23 cellular contexts compared by ENCODE assay signal in the genomic region with DNA sequence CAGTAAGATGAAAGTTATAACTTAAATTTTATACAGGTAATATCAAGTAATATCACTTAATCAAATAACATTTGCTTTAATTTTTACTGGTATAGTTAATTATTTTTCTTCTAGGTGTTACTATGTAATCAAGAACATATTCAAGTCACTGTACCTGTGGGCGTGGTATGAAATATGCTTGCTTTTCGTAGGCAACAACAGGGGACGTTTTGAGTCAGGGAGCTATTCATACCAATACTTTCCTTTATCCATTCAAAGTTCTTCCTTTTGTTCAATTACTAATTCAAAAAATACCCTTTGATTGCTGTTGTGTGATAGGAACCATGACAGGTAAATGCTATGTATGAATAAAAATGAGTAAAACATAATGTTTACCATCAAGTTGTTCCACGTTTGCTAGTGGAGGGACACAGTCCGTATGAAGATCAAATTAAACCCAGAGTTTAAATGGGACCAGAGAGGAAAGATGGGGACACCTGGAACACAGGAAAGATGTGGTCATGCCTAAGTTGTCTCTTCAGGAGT.
DNase-seq lines count a peak whose midpoint lies in the region; ATAC-seq and TF ChIP-seq lines count a peak whose summit lies in the region.
"Had no signal": no experiment of that assay in that cellular context is flagged by ENCODE, and none has a peak within 500 bp of the region (broad histone marks: within the 10 kb centered on the region; RNA-seq: fewer than 3 reads in every experiment).

No MANE protein-coding gene starts in this region.

- H4K8ac ChIP-seq in mesenchymal stem cell (ENCODE audit: low read length) = no peak overlapping the region

- H3K27ac Mint-ChIP-seq in activated CD8-positive, alpha-beta T cell treated with anti-CD3 and anti-CD28 coated beads for 36 hours = no peak overlapping the region
- H3K27ac Mint-ChIP-seq in activated CD8-positive, alpha-beta T cell treated with anti-CD3 and anti-CD28 coated beads, Interleukin-2, amount 10 ng/mL, durations not matched to agents 7 days and 5 days = no peak overlapping the region
- H3K27ac Mint-ChIP-seq: B cell; CD4-positive, CD25-positive, alpha-beta regulatory T cell had no signal

- no peak overlapping the region for H3K4ac ChIP-seq in mesenchymal stem cell (ENCODE audit: low read depth in 1 of 2, low read length in 2 of 2)

- no peaks in the 10 kb centered on the region for H3K4me1 ChIP-seq in mesenchymal stem cell (ENCODE audit: control insufficient read depth, insufficient read depth, low read depth, low read length)
- H3K4me1 ChIP-seq: A549, HAP-1 had no signal

- no peaks in the 10 kb centered on the region for H3K9me3 ChIP-seq in mesenchymal stem cell (ENCODE audit: control insufficient read depth, low read length)
- H3K9me3 ChIP-seq: A549, HAP-1 had no signal

- H3K27me3 Mint-ChIP-seq in activated CD8-positive, alpha-beta T cell treated with anti-CD3 and anti-CD28 coated beads for 36 hours = no peaks in the 10 kb centered on the region
- no peaks in the 10 kb centered on the region for H3K27me3 Mint-ChIP-seq in activated CD8-positive, alpha-beta T cell treated with anti-CD3 and anti-CD28 coated beads, Interleukin-2, amount 10 ng/mL, durations not matched to agents 7 days and 5 days (ENCODE audit: low read depth)
- H3K27me3 Mint-ChIP-seq: B cell had no signal

- no peak overlapping the region for H3K18ac ChIP-seq in mesenchymal stem cell (ENCODE audit: low read depth in 1 of 2, low read length in 2 of 2)

- H3K4me2 ChIP-seq in mesenchymal stem cell (ENCODE audit: low read length, poor library complexity, severe bottlenecking) = no peak overlapping the region
- H3K4me2 ChIP-seq: A549, KMS-11 had no signal

- 100% methylated on average over 5 of the region's 5 CpGs for WGBS in mesenchymal stem cell

- H3K9me3 Mint-ChIP-seq in activated CD8-positive, alpha-beta T cell treated with anti-CD3 and anti-CD28 coated beads for 36 hours = peaks cover 2% of the 10 kb centered on the region
- no peaks in the 10 kb centered on the region for H3K9me3 Mint-ChIP-seq in activated CD8-positive, alpha-beta T cell treated with anti-CD3 and anti-CD28 coated beads, Interleukin-2, amount 10 ng/mL, durations not matched to agents 7 days and 5 days (ENCODE audit: insufficient read depth)

- H2BK5ac ChIP-seq in mesenchymal stem cell (ENCODE audit: low read depth, low read length, poor library complexity, severe bottlenecking) = no peak overlapping the region

- H3K4me1 Mint-ChIP-seq in activated CD8-positive, alpha-beta T cell treated with anti-CD3 and anti-CD28 coated beads for 36 hours (ENCODE audit: low read depth) = peaks cover 16% of the 10 kb centered on the region
- H3K4me1 Mint-ChIP-seq in activated CD8-positive, alpha-beta T cell treated with anti-CD3 and anti-CD28 coated beads, Interleukin-2, amount 10 ng/mL, durations not matched to agents 7 days and 5 days (ENCODE audit: low read depth) = peaks cover 6% of the 10 kb centered on the region

- H4K91ac ChIP-seq in mesenchymal stem cell (ENCODE audit: low read length) = no peak overlapping the region

- peak; percentile 24 for ATAC-seq in activated CD8-positive, alpha-beta T cell treated with anti-CD3 and anti-CD28 coated beads for 36 hours
- no peak for ATAC-seq in activated CD8-positive, alpha-beta T cell treated with anti-CD3 and anti-CD28 coated beads, Interleukin-2, amount 10 ng/mL, durations not matched to agents 7 days and 5 days
- peak; percentile 48 for ATAC-seq in GM19351 (IDR thresholded peaks at IDR 0.05; ENCODE audit: unreplicated experiment)
- no peak for ATAC-seq in HG02852 (IDR thresholded peaks at IDR 0.05; ENCODE audit: unreplicated experiment)
- ATAC-seq: A549, Panc1 had no signal

- intact Hi-C loops in activated CD8-positive, alpha-beta T cell treated with anti-CD3 and anti-CD28 coated beads for 36 hours (cut with micrococcal nuclease) = no loop called here

- H2BK120ac ChIP-seq in mesenchymal stem cell (ENCODE audit: low read depth, low read length) = no peak overlapping the region

- peak overlapping the region in 1 of 2 experiments; percentile 63 for H3K23ac ChIP-seq in mesenchymal stem cell (ENCODE audit: low read length in 2 of 2)

- no peaks in the 10 kb centered on the region for H3K79me1 ChIP-seq in mesenchymal stem cell (replicated peaks; ENCODE audit: low read length, poor library complexity, severe bottlenecking)

- H3K36me3 ChIP-seq in mesenchymal stem cell (ENCODE audit: control insufficient read depth in 1 of 2, insufficient read depth in 2 of 2, low read depth in 1 of 2, low read length in 2 of 2) = no peaks in the 10 kb centered on the region
- H3K36me3 ChIP-seq: HAP-1 had no signal

- no peak overlapping the region for H2BK15ac ChIP-seq in mesenchymal stem cell (ENCODE audit: low read depth, poor library complexity, severe bottlenecking)

- H2AFZ ChIP-seq in mesenchymal stem cell (ENCODE audit: low read depth, low read length) = peak overlapping the region; percentile 19
- H2AFZ ChIP-seq: GM23248 had no signal

- H3K27me3 ChIP-seq in mesenchymal stem cell (ENCODE audit: control insufficient read depth in 1 of 2, insufficient read depth in 1 of 2, low read length in 2 of 2) = no peaks in the 10 kb centered on the region

- DNase-seq in activated CD8-positive, alpha-beta T cell treated with anti-CD3 and anti-CD28 coated beads for 36 hours = peak; percentile 8
- DNase-seq in activated CD8-positive, alpha-beta T cell treated with anti-CD3 and anti-CD28 coated beads, Interleukin-2, amount 10 ng/mL, durations not matched to agents 7 days and 5 days = no peak
- DNase-seq in stimulated activated CD4-positive, alpha-beta T cell treated with anti-CD3 and anti-CD28 coated beads, Interleukin-1b, Interleukin-23, amount 100 ng/mL, for 48 hours = peak; percentile 29
- no peak for DNase-seq in stimulated activated CD4-positive, alpha-beta T cell treated with anti-CD3 and anti-CD28 coated beads, Interleukin-12 subunit alpha, Interleukin-12 subunit beta, amount 100 ng/mL, for 4 hours
- DNase-seq in mesenchymal stem cell (no peak), NCI-H446 treated with DMSO at 0.1 percent for 48 hours (lab: John Stamatoyannopoulos, UW) (no peak)
- DNase-seq: DMS79; GM23248; IMR-90; NCI-H1105 treated with DMSO at 0.1 percent for 48 hours; NCI-H2029 treated with DMSO at 0.1 percent for 48 hours; NCI-H226; NCI-H774; NK-92 treated with Interleukin-12 subunit alpha and Interleukin-12 subunit beta, amount 100 ng/mL, for 24 hours; SIG-M5 had no signal

- no peak overlapping the region for H3K4me3 Mint-ChIP-seq in activated CD8-positive, alpha-beta T cell treated with anti-CD3 and anti-CD28 coated beads for 36 hours
- no peak overlapping the region for H3K4me3 Mint-ChIP-seq in activated CD8-positive, alpha-beta T cell treated with anti-CD3 and anti-CD28 coated beads, Interleukin-2, amount 10 ng/mL, durations not matched to agents 7 days and 5 days
- H3K4me3 Mint-ChIP-seq: B cell; CD4-positive, CD25-positive, alpha-beta regulatory T cell had no signal

- no peak overlapping the region for H3K4me3 ChIP-seq in mesenchymal stem cell (ENCODE audit: insufficient read depth in 1 of 2, low read depth in 1 of 2, low read length in 2 of 2)
- H3K4me3 ChIP-seq: A549, GM23248, HAP-1 had no signal

- H3K9ac ChIP-seq in mesenchymal stem cell (ENCODE audit: low read length) = no peak overlapping the region
- H3K9ac ChIP-seq: GM23248, KMS-11 had no signal

- POLR2A ChIA-PET in activated CD8-positive, alpha-beta T cell treated with anti-CD3 and anti-CD28 coated beads for 36 hours (lab: Charles Lee) = no interaction called here
- POLR2A ChIA-PET in activated CD8-positive, alpha-beta T cell treated with anti-CD3 and anti-CD28 coated beads, Interleukin-2, amount 10 ng/mL, durations not matched to agents 7 days and 5 days (lab: Charles Lee) = no interaction called here

- H2BK12ac ChIP-seq in mesenchymal stem cell (ENCODE audit: low read length in 2 of 2) = no peak overlapping the region

- CTCF ChIA-PET in activated CD8-positive, alpha-beta T cell treated with anti-CD3 and anti-CD28 coated beads for 36 hours (lab: Charles Lee) = no interaction called here
- CTCF ChIA-PET in activated CD8-positive, alpha-beta T cell treated with anti-CD3 and anti-CD28 coated beads, Interleukin-2, amount 10 ng/mL, durations not matched to agents 7 days and 5 days (lab: Charles Lee) = no interaction called here

- no peak overlapping the region for H3K27ac ChIP-seq in mesenchymal stem cell (ENCODE audit: low read length, poor library complexity, severe bottlenecking)
- H3K27ac ChIP-seq: A549, GM23248, KMS-11 had no signal

- no peaks in the 10 kb centered on the region for H3K36me3 Mint-ChIP-seq in activated CD8-positive, alpha-beta T cell treated with anti-CD3 and anti-CD28 coated beads for 36 hours (ENCODE audit: low read depth)
- H3K36me3 Mint-ChIP-seq in activated CD8-positive, alpha-beta T cell treated with anti-CD3 and anti-CD28 coated beads, Interleukin-2, amount 10 ng/mL, durations not matched to agents 7 days and 5 days (ENCODE audit: low read depth) = no peaks in the 10 kb centered on the region
- H3K36me3 Mint-ChIP-seq: CD4-positive, CD25-positive, alpha-beta regulatory T cell had no signal

- H2AK5ac ChIP-seq in mesenchymal stem cell (ENCODE audit: low read length, severe bottlenecking) = no peak overlapping the region

- no peak overlapping the region for H3K14ac ChIP-seq in mesenchymal stem cell (ENCODE audit: low read length in 2 of 2)

- TF ChIP-seq CTCF in activated CD8-positive, alpha-beta T cell treated with anti-CD3 and anti-CD28 coated beads for 36 hours (IDR thresholded peaks at IDR 0.05) = no peak

Comparison
In these comparisons a context has a peak if more than half of its experiments do, and no peak if none do; other contexts are left out.
1. ATAC-seq: peak in activated CD8-positive, alpha-beta T cell treated with anti-CD3 and anti-CD28 coated beads for 36 hours (single experiment) and GM19351 (single experiment); none in activated CD8-positive, alpha-beta T cell treated with anti-CD3 and anti-CD28 coated beads, Interleukin-2, amount 10 ng/mL, durations not matched to agents 7 days and 5 days (single experiment) and HG02852 (single experiment).
2. DNase-seq: peak in activated CD8-positive, alpha-beta T cell treated with anti-CD3 and anti-CD28 coated beads for 36 hours (single experiment) and stimulated activated CD4-positive, alpha-beta T cell treated with anti-CD3 and anti-CD28 coated beads, Interleukin-1b, Interleukin-23, amount 100 ng/mL, for 48 hours (single experiment); none in activated CD8-positive, alpha-beta T cell treated with anti-CD3 and anti-CD28 coated beads, Interleukin-2, amount 10 ng/mL, durations not matched to agents 7 days and 5 days (single experiment), stimulated activated CD4-positive, alpha-beta T cell treated with anti-CD3 and anti-CD28 coated beads, Interleukin-12 subunit alpha, Interleukin-12 subunit beta, amount 100 ng/mL, for 4 hours (single experiment), mesenchymal stem cell (single experiment) and NCI-H446 treated with DMSO at 0.1 percent for 48 hours (single experiment).